In the genomic region with DNA sequence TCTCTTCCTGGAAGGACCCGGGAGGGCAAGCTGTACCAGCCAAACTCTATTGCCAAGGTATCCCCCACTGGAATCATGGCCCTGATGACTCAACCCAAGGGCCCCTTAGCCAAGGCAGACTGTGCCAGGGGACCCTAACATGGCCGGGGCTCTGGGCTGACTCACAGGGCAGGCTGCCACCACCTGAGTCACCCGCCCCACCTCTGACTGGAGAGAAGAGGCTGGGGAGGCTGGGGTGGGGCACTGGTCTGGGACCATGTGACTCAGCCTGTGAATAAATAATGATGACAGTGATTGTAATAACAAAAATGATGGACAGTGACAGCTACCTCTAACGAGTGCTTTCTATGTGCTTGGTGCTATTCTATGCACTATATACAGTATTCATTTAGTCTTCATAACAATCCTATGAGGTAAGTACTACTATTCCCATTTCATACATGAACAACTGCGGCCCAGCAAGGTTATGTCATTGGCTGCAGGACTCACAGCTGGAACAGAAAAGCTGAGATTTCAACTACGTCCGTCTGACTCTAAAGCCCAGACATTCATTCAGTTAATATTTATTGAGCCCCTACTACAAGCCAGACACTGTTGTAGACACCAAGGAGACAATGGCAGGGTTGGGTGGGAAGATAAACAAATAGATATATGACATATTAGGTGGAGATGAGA, we compare ENCODE assay signal across 10 cellular contexts.
DNase-seq lines count a peak whose midpoint lies in the region; ATAC-seq and TF ChIP-seq lines count a peak whose summit lies in the region.
"Had no signal": no experiment of that assay in that cellular context is flagged by ENCODE, and none has a peak within 500 bp of the region (broad histone marks: within the 10 kb centered on the region; RNA-seq: fewer than 3 reads in every experiment).

No MANE protein-coding gene starts in this region.

- H3K27ac ChIP-seq in IMR-90 (ENCODE audit: insufficient read depth, low read length) (no peak overlapping the region), colonic mucosa (no peak overlapping the region), lower lobe of right lung (peak overlapping the region; percentile 47)
- no peak overlapping the region for H3K27ac ChIP-seq in CD4-positive, alpha-beta T cell (ENCODE audit: low read depth, low read length)
- no peak overlapping the region for H3K27ac ChIP-seq in CD8-positive, alpha-beta T cell (ENCODE audit: low read depth, low read length)
- H3K27ac ChIP-seq: HL-60 had no signal

- H3K27me3 ChIP-seq in IMR-90 (ENCODE audit: control insufficient read depth, insufficient read depth, low read length) (no peaks in the 10 kb centered on the region), colonic mucosa (no peaks in the 10 kb centered on the region), lower lobe of right lung (ENCODE audit: low read depth) (no peaks in the 10 kb centered on the region)
- H3K27me3 ChIP-seq in CD4-positive, alpha-beta T cell (ENCODE audit: control insufficient read depth, insufficient read depth, low read length): no peaks in the 10 kb centered on the region
- no peaks in the 10 kb centered on the region for H3K27me3 ChIP-seq in CD8-positive, alpha-beta T cell (ENCODE audit: insufficient read depth, low read length)

- peak overlapping the region; percentile 20; the same call in 1 of the 2 replicates for H2AK5ac ChIP-seq in IMR-90 (ENCODE audit: low read depth, low read length)

- no peak overlapping the region for H3K23ac ChIP-seq in IMR-90 (ENCODE audit: low read depth, low read length)

- H3K18ac ChIP-seq in IMR-90 (ENCODE audit: low read depth, low read length): no peak overlapping the region

- no peaks in the 10 kb centered on the region for H3K4me1 Mint-ChIP-seq in CD4-positive, alpha-beta T cell (ENCODE audit: low read depth)
- no peaks in the 10 kb centered on the region for H3K4me1 Mint-ChIP-seq in CD8-positive, alpha-beta T cell (ENCODE audit: low read depth)
- H3K4me1 Mint-ChIP-seq: CD8-positive, alpha-beta memory T cell had no signal

- no TSS peak for BruUV-seq in IMR-90 (replicated peaks; lab: Mats Ljungman, UMichigan)

- H3K9me3 Mint-ChIP-seq in CD4-positive, alpha-beta T cell: no peaks in the 10 kb centered on the region
- H3K9me3 Mint-ChIP-seq in CD8-positive, alpha-beta T cell: no peaks in the 10 kb centered on the region

- H2AFZ ChIP-seq in IMR-90 (replicated peaks; ENCODE audit: low read length, poor library complexity): no peak overlapping the region

- no CpG with 5 or more reads among the region's 7 CpGs for WGBS in IMR-90 (ENCODE audit: extremely low coverage in 2 of 2, insufficient read length in 1 of 2), 2 experiments

- in situ Hi-C loops in IMR-90 (cut with MboI; ENCODE audit: low sequenced_read_pairs): no loop called here

- CTCF ChIA-PET in IMR-90 (lab: Yijun Ruan, JAX): no interaction called here
- CTCF ChIA-PET in CD4-positive, alpha-beta T cell (lab: Charles Lee): no interaction called here
- CTCF ChIA-PET in CD8-positive, alpha-beta T cell (lab: Charles Lee): no interaction called here

- no peaks in the 10 kb centered on the region for H3K36me3 Mint-ChIP-seq in CD4-positive, alpha-beta T cell (ENCODE audit: low read depth)
- H3K36me3 Mint-ChIP-seq in CD8-positive, alpha-beta T cell: no peaks in the 10 kb centered on the region
- H3K36me3 Mint-ChIP-seq: CD8-positive, alpha-beta memory T cell had no signal

- H2BK15ac ChIP-seq in IMR-90 (ENCODE audit: low read depth, low read length): no peak overlapping the region

- no peaks in the 10 kb centered on the region for H3K79me1 ChIP-seq in IMR-90 (ENCODE audit: low read depth in 1 of 2, low read length in 2 of 2)

- no peak overlapping the region for H3K4me3 ChIP-seq in IMR-90 (ENCODE audit: insufficient read depth, low read depth, low read length)
- no peak overlapping the region for H3K4me3 ChIP-seq in colonic mucosa
- H3K4me3 ChIP-seq in lower lobe of right lung: no peak overlapping the region
- no peak overlapping the region for H3K4me3 ChIP-seq in CD8-positive, alpha-beta T cell (ENCODE audit: low read depth, low read length)

- dilution Hi-C loops in IMR-90 (cut with HindIII; ENCODE audit: low sequenced_read_pairs, unreplicated experiment): no loop called here

- no peak overlapping the region for H3K9ac ChIP-seq in IMR-90 (ENCODE audit: low read depth, low read length)
- no peak overlapping the region for H3K9ac ChIP-seq in colonic mucosa (ENCODE audit: low read depth in 2 of 2, low read length in 2 of 2)

- peak; percentile 87 for DNase-seq in A172 (ENCODE audit: low spot score)
- peak; percentile 79 for DNase-seq in IMR-90
- DNase-seq in colonic mucosa: peak; percentile 69
- DNase-seq in lower lobe of right lung: no peak
- no peak for DNase-seq in CD4-positive, alpha-beta T cell
- DNase-seq in CD8-positive, alpha-beta T cell: no peak
- DNase-seq in DMS153 treated with DMSO at 0.1 percent for 48 hours (lab: John Stamatoyannopoulos, UW; ENCODE audit: unreplicated experiment): no peak
- DNase-seq in NCI-H748 (lab: John Stamatoyannopoulos, UW; ENCODE audit: unreplicated experiment): no peak
- DNase-seq: CD8-positive, alpha-beta memory T cell had no signal

- H3K14ac ChIP-seq in IMR-90 (replicated peaks; ENCODE audit: low read depth, low read length): no peak overlapping the region

- intact Hi-C loops in IMR-90 (cut with micrococcal nuclease) (no loop called here), colonic mucosa (cut with DNase I) (no loop called here), lower lobe of right lung (cut with DNase I) (no loop called here)
- intact Hi-C loops in CD4-positive, alpha-beta T cell (cut with DNase I, micrococcal nuclease): no loop called here
- intact Hi-C loops in CD8-positive, alpha-beta T cell (cut with DNase I, micrococcal nuclease): no loop called here

- H4K91ac ChIP-seq in IMR-90 (ENCODE audit: insufficient read depth, low read depth, low read length): 0 out of 2 replicates have a peak overlapping the region, but pooled peaks have one; percentile 59

- H4K8ac ChIP-seq in IMR-90 (ENCODE audit: low read depth in 2 of 2, low read length in 2 of 2): no peak overlapping the region

- H2BK120ac ChIP-seq in IMR-90 (ENCODE audit: low read depth, low read length): no peak overlapping the region

- no peak overlapping the region for H2BK20ac ChIP-seq in IMR-90 (ENCODE audit: low read depth, low read length)

- no peak for TF ChIP-seq RAD21 in IMR-90 (IDR thresholded peaks at IDR 0.05; ENCODE audit: low read length)

- POLR2A ChIA-PET in IMR-90 (lab: Charles Lee; ENCODE audit: unreplicated experiment): interaction anchor here (0.5 kb wide), 1 partner anchor 139 kb away, joined by 5 read pairs; no protein-coding TSS in a partner anchor
- POLR2A ChIA-PET in CD4-positive, alpha-beta T cell (lab: Charles Lee): no interaction called here
- POLR2A ChIA-PET in CD8-positive, alpha-beta T cell (lab: Charles Lee): no interaction called here

- no peaks in the 10 kb centered on the region for H3K9me3 ChIP-seq in IMR-90 (ENCODE audit: control insufficient read depth, insufficient read depth, low read length)
- no peaks in the 10 kb centered on the region for H3K9me3 ChIP-seq in colonic mucosa
- H3K9me3 ChIP-seq in lower lobe of right lung: no peaks in the 10 kb centered on the region
- H3K9me3 ChIP-seq in CD4-positive, alpha-beta T cell (ENCODE audit: control insufficient read depth, low read length): no peaks in the 10 kb centered on the region
- no peaks in the 10 kb centered on the region for H3K9me3 ChIP-seq in CD8-positive, alpha-beta T cell (ENCODE audit: low read length)

- H4K20me1 ChIP-seq in IMR-90 (ENCODE audit: insufficient read depth, low read length): no peaks in the 10 kb centered on the region

- peak overlapping the region; percentile 1; the same call in 1 of the 2 replicates for H3K4ac ChIP-seq in IMR-90 (ENCODE audit: low read depth, low read length)

- no peak overlapping the region for H4K5ac ChIP-seq in IMR-90 (ENCODE audit: low read depth, low read length)

- H3K4me1 ChIP-seq in IMR-90 (ENCODE audit: control insufficient read depth, insufficient read depth, low read length) (peaks cover 8% of the 10 kb centered on the region; the same call in 1 of the 2 replicates), colonic mucosa (peaks cover 8% of the 10 kb centered on the region), lower lobe of right lung (peaks cover 57% of the 10 kb centered on the region)
- H3K4me1 ChIP-seq in CD8-positive, alpha-beta T cell (ENCODE audit: insufficient read depth, low read length): no peaks in the 10 kb centered on the region

- H3K27ac Mint-ChIP-seq in CD4-positive, alpha-beta T cell: no peak overlapping the region
- no peak overlapping the region for H3K27ac Mint-ChIP-seq in CD8-positive, alpha-beta T cell

- peaks cover 4% of the 10 kb centered on the region; the same call in 1 of the 2 replicates for H3K9me1 ChIP-seq in IMR-90 (ENCODE audit: insufficient read depth, low read length)

- no peak overlapping the region for H3K56ac ChIP-seq in IMR-90 (ENCODE audit: extremely low read depth, insufficient read depth, low read length)

- H3K36me3 ChIP-seq in IMR-90 (ENCODE audit: control insufficient read depth, insufficient read depth, low read length): no peaks in the 10 kb centered on the region
- H3K36me3 ChIP-seq in colonic mucosa: no peaks in the 10 kb centered on the region
- no peaks in the 10 kb centered on the region for H3K36me3 ChIP-seq in lower lobe of right lung
- H3K36me3 ChIP-seq in CD8-positive, alpha-beta T cell (ENCODE audit: insufficient read depth, low read length): no peaks in the 10 kb centered on the region

- no peak overlapping the region for H3K4me2 ChIP-seq in IMR-90 (ENCODE audit: low read depth, low read length)

- TF ChIP-seq CTCF in IMR-90 (conservative IDR thresholded peaks at IDR 0.05; ENCODE audit: low read depth, low read length) (no peak), colonic mucosa (IDR thresholded peaks at IDR 0.05) (no peak), lower lobe of right lung (IDR thresholded peaks at IDR 0.05) (no peak)
- TF ChIP-seq CTCF in CD4-positive, alpha-beta T cell (IDR thresholded peaks at IDR 0.05): no peak
- no peak for TF ChIP-seq CTCF in CD8-positive, alpha-beta T cell (IDR thresholded peaks at IDR 0.05)

- no peak overlapping the region for H3K4me3 Mint-ChIP-seq in CD4-positive, alpha-beta T cell
- no peak overlapping the region for H3K4me3 Mint-ChIP-seq in CD8-positive, alpha-beta T cell
- H3K4me3 Mint-ChIP-seq: CD8-positive, alpha-beta memory T cell had no signal

- ATAC-seq in IMR-90 (ENCODE audit: low read depth) (peak; percentile 84), lower lobe of right lung (peak; percentile 62 to 73)
- ATAC-seq in CD4-positive, alpha-beta T cell (ENCODE audit: poor library complexity): no peak
- ATAC-seq in CD8-positive, alpha-beta T cell: no peak

- H2BK5ac ChIP-seq in IMR-90 (ENCODE audit: low read depth, low read length, poor library complexity, severe bottlenecking): no peak overlapping the region

- TF ChIP-seq POLR2A in IMR-90 (IDR thresholded peaks at IDR 0.05; ENCODE audit: low read depth, low read length): no peak

- no peak overlapping the region for H2AK9ac ChIP-seq in IMR-90 (replicated peaks; ENCODE audit: low read depth, low read length, poor library complexity)

- H3K27me3 Mint-ChIP-seq in CD4-positive, alpha-beta T cell: no peaks in the 10 kb centered on the region
- peaks cover 2% of the 10 kb centered on the region for H3K27me3 Mint-ChIP-seq in CD8-positive, alpha-beta T cell (ENCODE audit: low read depth)

TF ChIP-seq in IMR-90, 13 proteins besides CTCF, POLR2A, EP300 and RAD21 (continues in another document):
- no peak for TF ChIP-seq RCOR1 (IDR thresholded peaks at IDR 0.05; ENCODE audit: insufficient replicate concordance, low read length)
- peak; percentile 90 for TF ChIP-seq FOS (IDR thresholded peaks at IDR 0.05; ENCODE audit: low read depth, low read length)

Comparison
In these comparisons a context has a peak if more than half of its experiments do, and no peak if none do; other contexts are left out.
1. DNase-seq: peak in A172 (single experiment), IMR-90 (single experiment) and colonic mucosa (single experiment); none in lower lobe of right lung (single experiment), CD4-positive, alpha-beta T cell (0 of 10), CD8-positive, alpha-beta T cell (0 of 7), DMS153 treated with DMSO at 0.1 percent for 48 hours (single experiment) and NCI-H748 (single experiment).
2. ATAC-seq: peak in IMR-90 (single experiment) and lower lobe of right lung (2 of 2); none in CD4-positive, alpha-beta T cell (single experiment) and CD8-positive, alpha-beta T cell (single experiment).